In genomic region chr5:63603996-63604395, GRCh38 we compare ENCODE assay signal across 30 cellular contexts.
"Had no signal": no experiment of that assay in that cellular context is flagged by ENCODE, and none has a peak within 500 bp of the region (broad histone marks: within the 10 kb centered on the region; RNA-seq: fewer than 3 reads in every experiment).

No MANE protein-coding gene starts in this region.

- H3K4me3 Mint-ChIP-seq: activated CD8-positive, alpha-beta T cell treated with anti-CD3 and anti-CD28 coated beads for 36 hours; activated naive CD8-positive, alpha-beta T cell; activated T-cell treated with anti-CD3 and anti-CD28 coated beads, Interleukin-2, amount 50 U/mL, for 4 hours; activated T-helper 17 cell treated with anti-CD3 and anti-CD28 coated beads, Interleukin-2, amount 50 U/mL, for 72 hours; brain; T-helper 17 cell; T-helper 2 cell treated with Interferon-gamma antibody and Interleukin-4, amounts not matched to agents 5 μg/mL and 100 μg/mL, for 36 hours had no signal

- H3K36me3 Mint-ChIP-seq: activated naive CD8-positive, alpha-beta T cell; brain had no signal

- H3K27me3 Mint-ChIP-seq: activated CD8-positive, alpha-beta T cell treated with anti-CD3 and anti-CD28 coated beads for 36 hours; activated naive CD8-positive, alpha-beta T cell; activated T-helper 17 cell treated with anti-CD3 and anti-CD28 coated beads, Interleukin-2, amount 50 U/mL, for 72 hours; brain; T-helper 17 cell had no signal

- H3K9me3 ChIP-seq: ascending aorta, colonic mucosa, esophagus muscularis mucosa, gastrocnemius medialis had no signal

- DNase-seq: activated CD4-positive, alpha-beta T cell treated with anti-CD3 and anti-CD28 coated beads for 48 hours; activated CD4-positive, alpha-beta T cell treated with anti-CD3 and anti-CD28 coated beads, Interleukin-2, amount 50 U/mL, for 1 hour; activated CD4-positive, alpha-beta T cell treated with anti-CD3 and anti-CD28 coated beads, Interleukin-2, amount 50 U/mL, for 48 hours; activated CD8-positive, alpha-beta memory T cell treated with anti-CD3 and anti-CD28 coated beads for 24 hours; activated CD8-positive, alpha-beta T cell treated with anti-CD3 and anti-CD28 coated beads for 36 hours; activated effector memory CD4-positive, alpha-beta T cell treated with Interleukin-2 at 50 U/mL for 16 hours; activated gamma-delta T cell treated with Interleukin-2 at 50 U/mL for 16 hours; activated naive CD4-positive, alpha-beta T cell treated with anti-CD3 and anti-CD28 coated beads, Interleukin-2, amount 50 U/mL, for 16 hours; activated naive CD4-positive, alpha-beta T cell treated with Interleukin-2 at 50 U/mL for 16 hours; activated T-cell treated with anti-CD3 and anti-CD28 coated beads, Interleukin-2, amount 50 U/mL, for 4 hours; amniotic stem cell; central memory CD4-positive, alpha-beta T cell; cerebellar nuclear complex; colonic mucosa; effector memory CD4-positive, alpha-beta T cell; erythroblast; foreskin keratinocyte; gastrocnemius medialis; heart right ventricle; T-helper 1 cell; T-helper 17 cell; T1000 had no signal

- ATAC-seq: activated CD8-positive, alpha-beta T cell treated with anti-CD3 and anti-CD28 coated beads for 36 hours; activated T-cell treated with anti-CD3 and anti-CD28 coated beads, Interleukin-2, amount 50 U/mL, for 4 hours; activated T-helper 17 cell treated with anti-CD3 and anti-CD28 coated beads, Interleukin-2, amount 50 U/mL, for 72 hours; foreskin keratinocyte; gastrocnemius medialis; heart right ventricle; T-helper 17 cell had no signal

- H3K4me3 ChIP-seq: ascending aorta, breast epithelium, cardiac muscle cell, colonic mucosa, esophagus muscularis mucosa, gastrocnemius medialis, heart right ventricle had no signal

- H3K27ac ChIP-seq: ascending aorta, breast epithelium, cardiac muscle cell, colonic mucosa, esophagus muscularis mucosa, foreskin keratinocyte, gastrocnemius medialis, heart right ventricle had no signal

- H3K27ac Mint-ChIP-seq: activated CD8-positive, alpha-beta T cell treated with anti-CD3 and anti-CD28 coated beads for 36 hours; activated naive CD8-positive, alpha-beta T cell; activated T-helper 17 cell treated with anti-CD3 and anti-CD28 coated beads, Interleukin-2, amount 50 U/mL, for 72 hours; brain; T-helper 17 cell; T-helper 2 cell treated with Interferon-gamma antibody and Interleukin-4, amounts not matched to agents 5 μg/mL and 100 μg/mL, for 36 hours had no signal

- H3K27me3 ChIP-seq: ascending aorta, breast epithelium, cardiac muscle cell, colonic mucosa, esophagus muscularis mucosa, foreskin keratinocyte, gastrocnemius medialis, heart right ventricle had no signal

- H3K36me3 ChIP-seq: ascending aorta, breast epithelium, cardiac muscle cell, colonic mucosa, esophagus muscularis mucosa, gastrocnemius medialis, heart right ventricle had no signal

- H3K4me1 ChIP-seq: ascending aorta, breast epithelium, colonic mucosa, esophagus muscularis mucosa, foreskin keratinocyte, gastrocnemius medialis, heart right ventricle had no signal

- H3K4me1 Mint-ChIP-seq: activated T-helper 17 cell treated with anti-CD3 and anti-CD28 coated beads, Interleukin-2, amount 50 U/mL, for 72 hours; brain; T-helper 17 cell had no signal
